In the genomic region with DNA sequence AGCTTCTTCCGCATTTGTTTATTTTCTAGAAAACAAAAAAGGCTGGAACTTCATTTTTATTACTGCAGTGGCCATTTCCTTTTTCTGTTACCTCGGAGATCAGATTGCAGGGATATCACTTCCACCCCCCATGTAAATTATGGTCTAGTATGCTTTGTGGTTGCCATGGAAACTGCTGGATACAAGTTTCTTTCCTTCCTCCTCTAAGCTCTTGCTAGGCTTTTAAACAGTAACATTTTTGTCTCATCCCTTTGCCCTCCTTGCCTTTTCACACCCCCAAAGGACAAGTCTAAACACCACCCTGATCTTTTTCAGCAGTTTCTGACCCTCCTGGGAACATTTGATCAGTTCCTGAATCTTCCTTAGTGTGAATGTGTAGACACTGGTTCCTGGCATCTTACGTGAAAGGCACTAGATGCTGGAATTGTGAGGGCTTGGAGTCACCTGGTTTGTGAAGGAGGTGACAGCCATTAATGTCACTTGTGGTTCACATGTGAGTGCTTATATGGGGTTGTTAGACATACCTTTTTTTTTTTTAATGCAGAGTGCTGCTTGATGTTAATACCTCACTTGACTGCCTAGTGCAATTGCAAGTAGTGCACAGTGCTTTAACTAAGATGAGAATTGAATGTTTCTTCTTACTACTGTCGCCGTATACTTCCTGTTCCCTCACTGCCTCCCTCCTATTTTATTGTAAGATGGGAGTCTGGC, we compare ENCODE assay signal across 1 cellular context.
TF ChIP-seq lines count a peak whose summit lies in the region.

No MANE protein-coding gene starts in this region.

TF ChIP-seq in GM12878, 131 proteins besides CTCF, POLR2A, EP300 and RAD21 (continued from another document):
- TF ChIP-seq DPF2 (IDR thresholded peaks at IDR 0.05): peak; percentile 10; the same call in 1 of the 2 replicates
